10 cellular contexts compared by ENCODE assay signal in genomic region chr12:115337693-115338543, GRCh38.
DNase-seq lines count a peak whose midpoint lies in the region; ATAC-seq and TF ChIP-seq lines count a peak whose summit lies in the region.
"Had no signal": no experiment of that assay in that cellular context is flagged by ENCODE, and none has a peak within 500 bp of the region (broad histone marks: within the 10 kb centered on the region; RNA-seq: fewer than 3 reads in every experiment).

No MANE protein-coding gene starts in this region.

- ATAC-seq in HG03442 (IDR thresholded peaks at IDR 0.05; ENCODE audit: unreplicated experiment), result no peak
- no peak for ATAC-seq in GM18867 (IDR thresholded peaks at IDR 0.05; ENCODE audit: unreplicated experiment)

- peak; percentile 87 for DNase-seq in BJ (ENCODE audit: low read depth)
- DNase-seq in NCI-H187 treated with DMSO at 0.1 percent for 48 hours (lab: John Stamatoyannopoulos, UW), result peak; percentile 93
- DNase-seq in mucosa of gallbladder (ENCODE audit: low spot score), result peak; percentile 55
- DNase-seq in NCI-H446 (lab: John Stamatoyannopoulos, UW), result no peak
- no peak for DNase-seq in SK-N-DZ (ENCODE audit: low spot score)
- DNase-seq: WERI-Rb-1 had no signal

- no peaks in the 10 kb centered on the region for H3K36me3 ChIP-seq in BJ (ENCODE audit: control insufficient read depth, insufficient read depth, low read length)
- H3K36me3 ChIP-seq in duodenal mucosa (ENCODE audit: control insufficient read depth in 1 of 2, insufficient read depth in 2 of 2, low read length in 2 of 2), result no peaks in the 10 kb centered on the region
- H3K36me3 ChIP-seq: WERI-Rb-1 had no signal

- CTCF ChIA-PET in BJ (lab: Yijun Ruan, JAX), result interaction anchor here (0.6 kb wide), 1 partner anchor 233 kb away, joined by 3 read pairs; no protein-coding TSS in a partner anchor

- POLR2A ChIA-PET in BJ (lab: Charles Lee), result no interaction called here

- no peaks in the 10 kb centered on the region for H3K27me3 ChIP-seq in BJ (ENCODE audit: control insufficient read depth, insufficient read depth, low read length)
- no peaks in the 10 kb centered on the region for H3K27me3 ChIP-seq in duodenal mucosa (ENCODE audit: control insufficient read depth in 1 of 2, insufficient read depth in 2 of 2, low read length in 2 of 2)

- no peaks in the 10 kb centered on the region for H3K9me3 ChIP-seq in duodenal mucosa (ENCODE audit: control insufficient read depth in 1 of 2, low read length in 2 of 2)

- peaks cover 13 to 18% of the 10 kb centered on the region in 2 donors for H3K4me1 ChIP-seq in duodenal mucosa (ENCODE audit: control insufficient read depth in 1 of 2, insufficient read depth in 2 of 2, low read length in 2 of 2)

- H3K27ac ChIP-seq in duodenal mucosa (ENCODE audit: low read depth, low read length), result peak overlapping the region; percentile 13
- H3K27ac ChIP-seq: HL-60, WERI-Rb-1 had no signal

- H3K4me3 ChIP-seq in BJ (ENCODE audit: low read depth, low read length), result no peak overlapping the region
- no peak overlapping the region for H3K4me3 ChIP-seq in duodenal mucosa (ENCODE audit: low read depth in 1 of 2, low read length in 2 of 2)

- TF ChIP-seq CTCF in BJ (IDR thresholded peaks at IDR 0.05; ENCODE audit: insufficient read depth, low read depth, low read length), result no peak

- no peak overlapping the region for H3K9ac ChIP-seq in duodenal mucosa (ENCODE audit: low read depth in 1 of 2, low read length in 2 of 2)

Comparison
In these comparisons a context has a peak if more than half of its experiments do, and no peak if none do; other contexts are left out.
1. DNase-seq: peak in BJ (single experiment), NCI-H187 treated with DMSO at 0.1 percent for 48 hours (single experiment) and mucosa of gallbladder (single experiment); none in NCI-H446 (0 of 2) and SK-N-DZ (single experiment).